16 cellular contexts compared by ENCODE assay signal in the genomic region with DNA sequence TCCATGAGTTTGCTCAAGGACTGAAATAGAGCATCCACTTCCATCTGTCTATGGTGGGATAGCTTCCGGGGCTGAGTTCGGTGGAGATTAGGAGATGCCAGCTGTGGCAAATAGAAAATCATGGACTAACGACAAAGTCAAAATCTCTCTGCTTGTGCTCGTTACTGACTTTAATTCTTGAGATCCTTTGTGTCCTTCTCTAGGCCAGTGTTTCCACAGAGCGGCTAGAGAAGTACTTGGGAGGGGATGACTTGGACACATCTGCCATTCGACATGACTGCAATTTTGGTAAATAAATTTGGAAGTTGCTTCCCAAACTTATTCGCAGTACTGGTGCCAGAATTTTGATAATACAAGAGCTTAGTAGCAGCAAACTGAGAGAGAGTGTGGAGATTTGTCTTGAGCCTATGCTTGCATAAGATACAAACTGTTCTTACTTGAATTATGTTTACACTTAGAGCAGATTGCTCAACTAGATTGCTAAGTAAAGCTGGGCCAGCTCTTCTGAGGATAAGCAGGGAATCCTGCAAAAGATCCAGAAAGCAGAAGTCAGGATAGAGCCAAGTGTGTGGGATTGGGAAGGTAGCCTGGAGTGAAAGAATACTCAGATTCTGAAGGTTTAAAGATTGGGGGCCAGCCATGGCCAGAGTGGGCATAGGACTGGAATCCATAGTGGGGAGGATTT. TPM values are rescaled to one million over a fixed set of nuclear protein-coding genes. Genes with fewer than 3 reads are reported as not detected.
A peak's percentile ranks its signal among the peaks of the same experiment; 100 is the strongest.
DNase-seq lines count a peak whose midpoint lies in the region; ATAC-seq and TF ChIP-seq lines count a peak whose summit lies in the region.
"Had no signal": no experiment of that assay in that cellular context is flagged by ENCODE, and none has a peak within 500 bp of the region (broad histone marks: within the 10 kb centered on the region; RNA-seq: fewer than 3 reads in every experiment).

No MANE protein-coding gene starts in this region.

- H3K27ac ChIP-seq in IMR-90 (ENCODE audit: insufficient read depth, low read length) (peak overlapping the region; percentile 49; the same call in 1 of the 2 replicates), muscle layer of colon (ENCODE audit: low read depth, low read length) (peak overlapping the region; percentile 19), upper lobe of left lung (peak overlapping the region in 3 of 4 donors; percentile 12 to 37 (median 23))
- H3K27ac ChIP-seq: epithelial cell of prostate had no signal

- H3K9me3 ChIP-seq in IMR-90 (ENCODE audit: control insufficient read depth, insufficient read depth, low read length), result no peaks in the 10 kb centered on the region
- H3K9me3 ChIP-seq in muscle layer of colon (ENCODE audit: low read length), result no peaks in the 10 kb centered on the region
- H3K9me3 ChIP-seq in upper lobe of left lung, result no peaks in the 10 kb centered on the region

- H2BK15ac ChIP-seq in IMR-90 (ENCODE audit: low read depth, low read length), result no peak overlapping the region

- POLR2A ChIA-PET in IMR-90 (lab: Charles Lee; ENCODE audit: unreplicated experiment), result no interaction called here
- POLR2A ChIA-PET in GM10248 (lab: Yijun Ruan, JAX), result no interaction called here

- H3K4me1 ChIP-seq in IMR-90 (ENCODE audit: control insufficient read depth, insufficient read depth, low read length) (peaks cover 5% of the 10 kb centered on the region; the same call in 1 of the 2 replicates), muscle layer of colon (ENCODE audit: insufficient read depth, low read length) (peaks cover 6% of the 10 kb centered on the region), upper lobe of left lung (peaks cover 0 to 6% (median 3%) of the 10 kb centered on the region in 4 donors)

- no peaks in the 10 kb centered on the region for H3K9me1 ChIP-seq in IMR-90 (ENCODE audit: insufficient read depth, low read length)

- H2AFZ ChIP-seq in IMR-90 (replicated peaks; ENCODE audit: low read length, poor library complexity), result no peak overlapping the region

- TF ChIP-seq EP300 in upper lobe of left lung (IDR thresholded peaks at IDR 0.05), result peak in 1 of 4 donors; percentile 28

- no peak overlapping the region for H4K8ac ChIP-seq in IMR-90 (ENCODE audit: low read depth in 2 of 2, low read length in 2 of 2)

- no peaks in the 10 kb centered on the region for H3K27me3 ChIP-seq in IMR-90 (ENCODE audit: control insufficient read depth, insufficient read depth, low read length)
- no peaks in the 10 kb centered on the region for H3K27me3 ChIP-seq in muscle layer of colon (ENCODE audit: control insufficient read depth in 1 of 2, insufficient read depth in 2 of 2, low read length in 2 of 2)
- no peaks in the 10 kb centered on the region for H3K27me3 ChIP-seq in upper lobe of left lung

- DNase-seq in IMR-90, result peak; percentile 60
- peak; percentile 65 for DNase-seq in fibroblast of mammary gland (ENCODE audit: low read depth)
- DNase-seq in upper lobe of left lung, result no peak
- DNase-seq in stimulated activated CD4-positive, alpha-beta T cell treated with anti-CD3 and anti-CD28 coated beads, Interleukin-2, amount 100 ng/mL, for 24 hours, result no peak
- no peak for DNase-seq in germinal center (ENCODE audit: low spot score)
- no peak for DNase-seq in GM10248 (ENCODE audit: extremely low spot score)
- DNase-seq: activated CD4-positive, alpha-beta memory T cell treated with anti-CD3 and anti-CD28 coated beads for 36 hours; amniotic stem cell; naive thymus-derived CD8-positive, alpha-beta T cell; NCI-H146; NCI-H2227 treated with DMSO at 0.1 percent for 48 hours; stimulated activated naive CD8-positive, alpha-beta T cell treated with anti-CD3 and anti-CD28 coated beads, Interleukin-15, Interleukin-2, amounts not matched to agents 100 U/mL and 50 U/mL, for 24 hours; T-cell had no signal

- no peak overlapping the region for H3K14ac ChIP-seq in IMR-90 (replicated peaks; ENCODE audit: low read depth, low read length)

- H3K23ac ChIP-seq in IMR-90 (ENCODE audit: low read depth, low read length), result no peak overlapping the region

- H4K91ac ChIP-seq in IMR-90 (ENCODE audit: insufficient read depth, low read depth, low read length), result no peak overlapping the region

- H3K36me3 ChIP-seq in IMR-90 (ENCODE audit: control insufficient read depth, insufficient read depth, low read length) (no peaks in the 10 kb centered on the region), muscle layer of colon (ENCODE audit: insufficient read depth, low read length) (no peaks in the 10 kb centered on the region), upper lobe of left lung (no peaks in the 10 kb centered on the region)

- no peak overlapping the region for H3K9ac ChIP-seq in IMR-90 (ENCODE audit: low read depth, low read length)
- no peak overlapping the region for H3K9ac ChIP-seq in muscle layer of colon (ENCODE audit: low read length)

- CTCF ChIA-PET in IMR-90 (lab: Yijun Ruan, JAX) (interaction anchor here (0.5 to 1.4 kb wide), 2 partner anchors 36 to 118 kb away, joined by 3 to 6 read pairs; no protein-coding TSS in a partner anchor), GM10248 (lab: Yijun Ruan, JAX) (interaction anchor here (1.6 kb wide), 1 partner anchor 12 kb away, joined by 4 read pairs; no protein-coding TSS in a partner anchor)

- peak overlapping the region; percentile 53; the same call in 1 of the 2 replicates for H3K4me2 ChIP-seq in IMR-90 (ENCODE audit: low read depth, low read length)

- WGBS in IMR-90 (ENCODE audit: extremely low coverage in 2 of 2, insufficient read length in 1 of 2), 2 experiments, result 65% methylated on average over 3 of the region's 7 CpGs; no CpG with 5 or more reads in 1 of the 2 experiments
- 70 to 81% methylated on average over 7 of the region's 7 CpGs for WGBS in upper lobe of left lung, 2 donors

- no peak overlapping the region for H2AK5ac ChIP-seq in IMR-90 (ENCODE audit: low read depth, low read length)

- in situ Hi-C loops in IMR-90 (cut with MboI; ENCODE audit: low sequenced_read_pairs), result no loop called here

- TF ChIP-seq CTCF in IMR-90 (conservative IDR thresholded peaks at IDR 0.05; ENCODE audit: low read depth, low read length) (no peak), fibroblast of mammary gland (conservative IDR thresholded peaks at IDR 0.05; ENCODE audit: control insufficient read depth, insufficient read depth, low read depth, low read length) (no peak), upper lobe of left lung (IDR thresholded peaks at IDR 0.05) (no peak), GM10248 (IDR thresholded peaks at IDR 0.05; ENCODE audit: control extremely low read depth, extremely low read depth, low read depth, missing control alignments) (no peak)

- dilution Hi-C loops in IMR-90 (cut with HindIII; ENCODE audit: low sequenced_read_pairs, unreplicated experiment), result no loop called here

- ATAC-seq in IMR-90 (ENCODE audit: low read depth), result peak; percentile 95
- peak in 1 of 2 donors; percentile 84 for ATAC-seq in upper lobe of left lung (ENCODE audit: low FRiP score in 2 of 2)
- ATAC-seq: left lobe of liver; naive thymus-derived CD8-positive, alpha-beta T cell; stimulated activated naive CD8-positive, alpha-beta T cell treated with anti-CD3 and anti-CD28 coated beads, Interleukin-15, Interleukin-2, amounts not matched to agents 100 U/mL and 50 U/mL, for 24 hours; T-cell had no signal

- intact Hi-C loops in IMR-90 (cut with micrococcal nuclease), result no loop called here

- no peak overlapping the region; the same call in 1 of the 2 replicates for H4K5ac ChIP-seq in IMR-90 (ENCODE audit: low read depth, low read length)

- no peak overlapping the region; the same call in 1 of the 2 replicates for H3K18ac ChIP-seq in IMR-90 (ENCODE audit: low read depth, low read length)

- no peak overlapping the region for H2BK5ac ChIP-seq in IMR-90 (ENCODE audit: low read depth, low read length, poor library complexity, severe bottlenecking)

- no peak for TF ChIP-seq POLR2A in IMR-90 (IDR thresholded peaks at IDR 0.05; ENCODE audit: low read depth, low read length)
- TF ChIP-seq POLR2A in upper lobe of left lung (IDR thresholded peaks at IDR 0.05), result no peak

- no peak for TF ChIP-seq RAD21 in IMR-90 (IDR thresholded peaks at IDR 0.05; ENCODE audit: low read length)

- H3K56ac ChIP-seq in IMR-90 (ENCODE audit: extremely low read depth, insufficient read depth, low read length), result no peak overlapping the region

- H2AK9ac ChIP-seq in IMR-90 (replicated peaks; ENCODE audit: low read depth, low read length, poor library complexity), result no peak overlapping the region

- H3K4me3 ChIP-seq in IMR-90 (ENCODE audit: insufficient read depth, low read depth, low read length) (no peak overlapping the region), fibroblast of mammary gland (ENCODE audit: control insufficient read depth, low read depth, low read length) (no peak overlapping the region), muscle layer of colon (ENCODE audit: low read depth in 1 of 2, low read length in 2 of 2) (no peak overlapping the region), upper lobe of left lung (no peak overlapping the region)

- H2BK20ac ChIP-seq in IMR-90 (ENCODE audit: low read depth, low read length), result peak overlapping the region; percentile 8; the same call in 1 of the 2 replicates

- no TSS peak for BruUV-seq in IMR-90 (replicated peaks; lab: Mats Ljungman, UMichigan)

- H2BK120ac ChIP-seq in IMR-90 (ENCODE audit: low read depth, low read length), result no peak overlapping the region

- H3K79me1 ChIP-seq in IMR-90 (ENCODE audit: low read depth in 1 of 2, low read length in 2 of 2), result no peaks in the 10 kb centered on the region

- H4K20me1 ChIP-seq in IMR-90 (ENCODE audit: insufficient read depth, low read length), result no peaks in the 10 kb centered on the region

- H3K4ac ChIP-seq in IMR-90 (ENCODE audit: low read depth, low read length), result no peak overlapping the region

TF ChIP-seq in IMR-90, 13 proteins besides CTCF, POLR2A, EP300 and RAD21:
- TF ChIP-seq CEBPB (IDR thresholded peaks at IDR 0.05; ENCODE audit: low read depth, low read length), result peak; percentile 82
- TF ChIP-seq BHLHE40 (IDR thresholded peaks at IDR 0.05; ENCODE audit: low read depth, low read length), result no peak

RNA-seq across cellular contexts. Expression of a gene that starts 27.6 kb away (rescaled TPM):
- total RNA-seq in IMR-90 (2012; rRNA removed) (0.28 and 0.36 TPM in 2 replicates), upper lobe of left lung (1 to 10 TPM in 5 of 6 donors, under 1 TPM in 1; 0.46 to 5.2 (median 1.7) TPM)
- polyA plus RNA-seq in IMR-90 (2012; rRNA removed), result 0.21 and 0.22 TPM in 2 replicates
- polyA plus RNA-seq in IMR-90 (2012; cell fraction: cytosol; rRNA removed), result 0.05 TPM in 2 replicates
- 0.40 and 0.83 TPM in 2 replicates for polyA plus RNA-seq in IMR-90 (2012; cell fraction: nucleus; rRNA removed; ENCODE audit: low replicate concordance)

Comparison
In these comparisons a context has a peak if more than half of its experiments do, and no peak if none do; other contexts are left out.
1. DNase-seq: peak in IMR-90 (single experiment) and fibroblast of mammary gland (single experiment); none in upper lobe of left lung (0 of 2), stimulated activated CD4-positive, alpha-beta T cell treated with anti-CD3 and anti-CD28 coated beads, Interleukin-2, amount 100 ng/mL, for 24 hours (0 of 2), germinal center (single experiment) and GM10248 (single experiment).
2. Peak in every context shown above with its lines, with median percentiles within 50 percentile points of each other: H3K27ac ChIP-seq.